ENCODE assay signal across 8 cellular contexts in genomic region chr1:89855413-89856123, GRCh38. TPM values are rescaled to one million over a fixed set of nuclear protein-coding genes. Genes with fewer than 3 reads are reported as not detected.
A peak's percentile ranks its signal among the peaks of the same experiment; 100 is the strongest.
DNase-seq lines count a peak whose midpoint lies in the region; ATAC-seq, FAIRE-seq and TF ChIP-seq lines count a peak whose summit lies in the region.

No MANE protein-coding gene starts in this region.

- FAIRE-seq in RCC 7860 (lab: Jason Lieb, UNC) (peak; percentile 61), keratinocyte (lab: Jason Lieb, UNC) (peak; percentile 86)

- H3K4me2 ChIP-seq in keratinocyte (ENCODE audit: control insufficient read depth, extremely low read depth, insufficient read depth, low read depth, low read length): peak overlapping the region; percentile 65

- no peaks in the 10 kb centered on the region for H3K9me1 ChIP-seq in keratinocyte (ENCODE audit: control insufficient read depth, extremely low read depth, insufficient read depth, low read length)

- H4K20me1 ChIP-seq in keratinocyte (ENCODE audit: control insufficient read depth, extremely low read depth, insufficient read depth, low read length): no peaks in the 10 kb centered on the region

- peak overlapping the region; percentile 56 for H3K9ac ChIP-seq in keratinocyte (ENCODE audit: control insufficient read depth, extremely low read depth, insufficient read depth, low read length)

- TF ChIP-seq CTCF in keratinocyte (optimal IDR thresholded peaks at IDR 0.05 in 1 of 3, IDR thresholded peaks at IDR 0.05 in 1 of 3, conservative IDR thresholded peaks at IDR 0.05 in 1 of 3; ENCODE audit: extremely low read depth in 1 of 3, insufficient read depth in 2 of 3, low read length in 3 of 3) (no peak), WERI-Rb-1 (IDR thresholded peaks at IDR 0.05; ENCODE audit: low read depth, low read length) (no peak)

- H3K79me2 ChIP-seq in keratinocyte (ENCODE audit: control insufficient read depth, insufficient read depth, low read length): peaks cover 26% of the 10 kb centered on the region

- DNase-seq in RCC 7860 (ENCODE audit: low spot score) (peak; percentile 41), keratinocyte (ENCODE audit: low read depth, low spot score) (peak; percentile 17), NCI-H748 (lab: John Stamatoyannopoulos, UW; ENCODE audit: unreplicated experiment) (no peak), cortex of kidney (lab: John Stamatoyannopoulos, UW) (no peak), WERI-Rb-1 (no peak)
- DNase-seq in activated CD4-positive, alpha-beta T cell treated with anti-CD3 and anti-CD28 coated beads for 1 hour: no peak

- H3K27ac ChIP-seq in keratinocyte (ENCODE audit: control insufficient read depth, insufficient read depth, low read length) (peak overlapping the region; percentile 86), WERI-Rb-1 (no peak overlapping the region)

- H3K9me3 ChIP-seq in keratinocyte (ENCODE audit: control insufficient read depth, low read depth, low read length): no peaks in the 10 kb centered on the region
- H3K9me3 ChIP-seq in WERI-Rb-1 (ENCODE audit: severe bottlenecking): no peaks in the 10 kb centered on the region

- H3K4me1 ChIP-seq in keratinocyte (ENCODE audit: control insufficient read depth, extremely low read depth, insufficient read depth, low read length): peaks cover 19% of the 10 kb centered on the region

- peak; percentile 90 for ATAC-seq in GM18505 (IDR thresholded peaks at IDR 0.05; ENCODE audit: unreplicated experiment)
- peak; percentile 78 for ATAC-seq in HG02588 (IDR thresholded peaks at IDR 0.05; ENCODE audit: unreplicated experiment)

- peaks cover 0 to 3% of the 10 kb centered on the region in 2 experiments for H3K36me3 ChIP-seq in keratinocyte (ENCODE audit: control insufficient read depth in 2 of 2, extremely low read depth in 1 of 2, insufficient read depth in 2 of 2, low read length in 2 of 2)
- peaks cover 5% of the 10 kb centered on the region; the same call in 1 of the 2 replicates for H3K36me3 ChIP-seq in WERI-Rb-1

- TF ChIP-seq POLR2A in GM18505 (IDR thresholded peaks at IDR 0.05; ENCODE audit: borderline replicate concordance, extremely low read depth, insufficient read depth, insufficient read length): no peak

- H2AFZ ChIP-seq in keratinocyte (ENCODE audit: control insufficient read depth, low read length): peak overlapping the region; percentile 41

- dilution Hi-C loops in keratinocyte (cut with MboI; ENCODE audit: extremely low pct_ligation_motif_present, low sequenced_read_pairs): no loop called here

- H3K4me3 ChIP-seq in keratinocyte (ENCODE audit: control insufficient read depth in 2 of 3, extremely low read depth in 1 of 3, insufficient read depth in 2 of 3, low read depth in 1 of 3, low read length in 3 of 3) (peak overlapping the region in 2 of 3 experiments; percentile 48 to 55), WERI-Rb-1 (ENCODE audit: low read depth, low read length) (no peak overlapping the region)

- no peaks in the 10 kb centered on the region for H3K27me3 ChIP-seq in keratinocyte (ENCODE audit: control insufficient read depth, extremely low read depth, insufficient read depth, low read length)
- H3K27me3 ChIP-seq in WERI-Rb-1 (ENCODE audit: insufficient read depth, low read depth, severe bottlenecking): no peaks in the 10 kb centered on the region

RNA-seq across cellular contexts. Expression of gene LRRC8D, which starts 34.7 kb away (rescaled TPM):
- polyA plus RNA-seq in keratinocyte: 50.6 to 65.2 TPM (median 54.7 TPM) in 3 replicates
- 13.7 TPM for polyA plus RNA-seq in keratinocyte (2011; ENCODE audit: low read depth)
- polyA plus RNA-seq in keratinocyte (2011; cell fraction: cytosol; rRNA removed): 42.2 and 56.6 TPM in 2 replicates
- polyA plus RNA-seq in keratinocyte (2011; cell fraction: nucleus; rRNA removed): 59.4 and 66.6 TPM in 2 replicates
- polyA plus RNA-seq in keratinocyte (2012; ENCODE audit: low replicate concordance): 19.0 and 40.4 TPM in 2 replicates
- polyA minus RNA-seq in keratinocyte: 59.6 to 96.0 TPM (median 74.5 TPM) in 3 replicates
- polyA minus RNA-seq in keratinocyte (2011; cell fraction: cytosol; rRNA and poly(A)+ RNA removed): 81.1 TPM
- 41.0 and 65.7 TPM in 2 replicates for polyA minus RNA-seq in keratinocyte (2011; cell fraction: nucleus; rRNA and poly(A)+ RNA removed)

Comparison
In these comparisons a context has a peak if more than half of its experiments do, and no peak if none do; other contexts are left out.
1. DNase-seq: peak in RCC 7860 (single experiment) and keratinocyte (single experiment); none in NCI-H748 (single experiment), cortex of kidney (single experiment), WERI-Rb-1 (single experiment) and activated CD4-positive, alpha-beta T cell treated with anti-CD3 and anti-CD28 coated beads for 1 hour (single experiment).